ENCODE assay signal across 8 cellular contexts in genomic region chr9:74770508-74771261, GRCh38.
A peak's percentile ranks its signal among the peaks of the same experiment; 100 is the strongest.
DNase-seq lines count a peak whose midpoint lies in the region; ATAC-seq and TF ChIP-seq lines count a peak whose summit lies in the region.

No MANE protein-coding gene starts in this region.

- H3K36me3 Mint-ChIP-seq in Calu3 (ENCODE audit: insufficient read depth, unreplicated experiment), result no peaks in the 10 kb centered on the region
- no peaks in the 10 kb centered on the region for H3K36me3 Mint-ChIP-seq in activated CD4-positive, alpha-beta T cell treated with anti-CD3 and anti-CD28 coated beads, Interleukin-2, amount 10 ng/mL, durations not matched to agents 7 days and 5 days (ENCODE audit: low read depth)

- in situ Hi-C loops in KBM-7 (cut with MboI; ENCODE audit: low pct_unique_long_range_greater_than_20kb, low sequenced_read_pairs), result loop anchor here (10.0 kb wide), 1 partner anchor 304 kb away; no protein-coding TSS in a partner anchor

- H3K27ac ChIP-seq in dorsolateral prefrontal cortex, result no peak overlapping the region

- intact Hi-C loops in Calu3 (cut with micrococcal nuclease; ENCODE audit: unreplicated experiment), result no loop called here
- intact Hi-C loops in dorsolateral prefrontal cortex (cut with DNase I), result no loop called here

- peak; percentile 72 for TF ChIP-seq CTCF in Calu3 (IDR thresholded peaks at IDR 0.05; ENCODE audit: unreplicated experiment)
- peak; percentile 71 for TF ChIP-seq CTCF in fibroblast of villous mesenchyme (IDR thresholded peaks at IDR 0.05; ENCODE audit: insufficient read depth, low read depth, low read length)
- peak in 26 of 56 donors; percentile 10 to 39 (median 20) for TF ChIP-seq CTCF in dorsolateral prefrontal cortex (IDR thresholded peaks at IDR 0.05 in 54 of 56, conservative IDR thresholded peaks at IDR 0.05 in 2 of 56; ENCODE audit: low read depth in 1 of 56, partially characterized antibody in 56 of 56)

- CTCF ChIA-PET in Calu3 (lab: Charles Lee), result no interaction called here
- CTCF ChIA-PET in activated CD4-positive, alpha-beta T cell treated with anti-CD3 and anti-CD28 coated beads, Interleukin-2, amount 10 ng/mL, durations not matched to agents 7 days and 5 days (lab: Charles Lee), result interaction anchor here (0.6 to 1.0 kb wide), 3 partner anchors 41 to 243 kb away, joined by 3 read pairs; partner anchors contain the start of gene C9orf40

- BruUV-seq in Calu3 (replicated peaks; lab: Mats Ljungman, UMichigan), result no TSS peak

- H3K27me3 Mint-ChIP-seq in Calu3 (ENCODE audit: unreplicated experiment), result peaks cover 42% of the 10 kb centered on the region
- H3K27me3 Mint-ChIP-seq in activated CD4-positive, alpha-beta T cell treated with anti-CD3 and anti-CD28 coated beads, Interleukin-2, amount 10 ng/mL, durations not matched to agents 7 days and 5 days, result peaks cover 17% of the 10 kb centered on the region

- H3K27ac Mint-ChIP-seq in Calu3 (ENCODE audit: unreplicated experiment), result no peak overlapping the region
- no peak overlapping the region for H3K27ac Mint-ChIP-seq in activated CD4-positive, alpha-beta T cell treated with anti-CD3 and anti-CD28 coated beads, Interleukin-2, amount 10 ng/mL, durations not matched to agents 7 days and 5 days

- H3K27me3 ChIP-seq in dorsolateral prefrontal cortex, result peaks cover 0 to 2% (median 0%) of the 10 kb centered on the region in 45 donors

- POLR2A ChIA-PET in activated CD4-positive, alpha-beta T cell treated with anti-CD3 and anti-CD28 coated beads, Interleukin-2, amount 10 ng/mL, durations not matched to agents 7 days and 5 days (lab: Charles Lee), result no interaction called here

- H3K9me3 Mint-ChIP-seq in Calu3 (ENCODE audit: low read depth, unreplicated experiment), result no peaks in the 10 kb centered on the region
- H3K9me3 Mint-ChIP-seq in activated CD4-positive, alpha-beta T cell treated with anti-CD3 and anti-CD28 coated beads, Interleukin-2, amount 10 ng/mL, durations not matched to agents 7 days and 5 days, result no peaks in the 10 kb centered on the region

- no peaks in the 10 kb centered on the region for H3K4me1 Mint-ChIP-seq in Calu3 (ENCODE audit: low read depth, unreplicated experiment)
- H3K4me1 Mint-ChIP-seq in activated CD4-positive, alpha-beta T cell treated with anti-CD3 and anti-CD28 coated beads, Interleukin-2, amount 10 ng/mL, durations not matched to agents 7 days and 5 days, result peaks cover 3% of the 10 kb centered on the region

- DNase-seq in Calu3 (peak; percentile 51), KBM-7 (peak; percentile 77), fibroblast of villous mesenchyme (ENCODE audit: low read depth) (peak; percentile 11), dorsolateral prefrontal cortex (no peak)
- peak; percentile 33 for DNase-seq in activated CD4-positive, alpha-beta T cell treated with anti-CD3 and anti-CD28 coated beads, Interleukin-2, amount 10 ng/mL, durations not matched to agents 7 days and 5 days
- DNase-seq in stimulated activated CD4-positive, alpha-beta T cell treated with anti-CD3 and anti-CD28 coated beads, Interleukin-1b, Interleukin-23, amount 100 ng/mL, for 24 hours (ENCODE audit: low read depth in 4 of 4, low spot score in 1 of 4), result peak in 3 of 4 experiments; percentile 7 to 20 (median 17)

- H3K4me3 ChIP-seq in fibroblast of villous mesenchyme (ENCODE audit: low read depth, low read length) (no peak overlapping the region), dorsolateral prefrontal cortex (no peak overlapping the region)

- no peak overlapping the region for H3K4me3 Mint-ChIP-seq in Calu3 (ENCODE audit: low read depth, unreplicated experiment)
- no peak overlapping the region for H3K4me3 Mint-ChIP-seq in activated CD4-positive, alpha-beta T cell treated with anti-CD3 and anti-CD28 coated beads, Interleukin-2, amount 10 ng/mL, durations not matched to agents 7 days and 5 days

- peak; percentile 65 for ATAC-seq in GM21423 (IDR thresholded peaks at IDR 0.05; ENCODE audit: unreplicated experiment)
- no peak for ATAC-seq in HG03045 (IDR thresholded peaks at IDR 0.05; ENCODE audit: unreplicated experiment)

Comparison
In these comparisons a context has a peak if more than half of its experiments do, and no peak if none do; other contexts are left out.
1. DNase-seq: peak in Calu3 (single experiment), KBM-7 (single experiment), activated CD4-positive, alpha-beta T cell treated with anti-CD3 and anti-CD28 coated beads, Interleukin-2, amount 10 ng/mL, durations not matched to agents 7 days and 5 days (single experiment), fibroblast of villous mesenchyme (single experiment) and stimulated activated CD4-positive, alpha-beta T cell treated with anti-CD3 and anti-CD28 coated beads, Interleukin-1b, Interleukin-23, amount 100 ng/mL, for 24 hours (3 of 4); none in dorsolateral prefrontal cortex (0 of 10).